In genomic region chr12:31353730-31354708, GRCh38 we compare ENCODE assay signal across 11 cellular contexts. TPM values are rescaled to one million over a fixed set of nuclear protein-coding genes. Genes with fewer than 3 reads are reported as not detected.
A peak's percentile ranks its signal among the peaks of the same experiment; 100 is the strongest.
DNase-seq lines count a peak whose midpoint lies in the region; ATAC-seq and TF ChIP-seq lines count a peak whose summit lies in the region.
"Had no signal": no experiment of that assay in that cellular context is flagged by ENCODE, and none has a peak within 500 bp of the region (broad histone marks: within the 10 kb centered on the region; RNA-seq: fewer than 3 reads in every experiment).

No MANE protein-coding gene starts in this region.

- peaks cover 6% of the 10 kb centered on the region for H3K9me3 Mint-ChIP-seq in nephron progenitor cell
- no peaks in the 10 kb centered on the region for H3K9me3 Mint-ChIP-seq in endothelial cell (ENCODE audit: unreplicated experiment)
- H3K9me3 Mint-ChIP-seq: activated T-helper 2 cell treated with anti-CD3 and anti-CD28 coated beads, Interferon-gamma antibody, Interleukin-2, Interleukin-4, amounts not matched to agents 10 μg/mL and 5 μg/mL and 100 μg/mL, durations not matched to agents 14 hours and 24 hours and 36 hours had no signal

- no peaks in the 10 kb centered on the region for H3K36me3 ChIP-seq in adrenal gland (replicated peaks in 1 of 2)

- peaks cover 8% of the 10 kb centered on the region for H3K27me3 Mint-ChIP-seq in nephron progenitor cell (ENCODE audit: low read depth, poor library complexity)
- H3K27me3 Mint-ChIP-seq in endothelial cell (ENCODE audit: unreplicated experiment) = peaks cover 5% of the 10 kb centered on the region

- no peaks in the 10 kb centered on the region for H3K9me3 ChIP-seq in adrenal gland (replicated peaks in 1 of 3)

- ATAC-seq in GM18867 (IDR thresholded peaks at IDR 0.05; ENCODE audit: unreplicated experiment) = no peak
- ATAC-seq: esophagus mucosa had no signal

- WGBS in adrenal gland, 4 donors = 31 to 41% (median 39%) methylated on average over 12 of the region's 12 CpGs

- TF ChIP-seq CTCF in GM12873 (IDR thresholded peaks at IDR 0.05; ENCODE audit: insufficient read depth, low read depth, low read length, missing control alignments) (peak; percentile 3), adrenal gland (IDR thresholded peaks at IDR 0.05) (no peak), nephron progenitor cell (IDR thresholded peaks at IDR 0.05) (no peak), endothelial cell (IDR thresholded peaks at IDR 0.05; ENCODE audit: unreplicated experiment) (no peak)

- H3K4me1 ChIP-seq in adrenal gland (replicated peaks in 1 of 2) = peaks cover 4 to 7% of the 10 kb centered on the region in 2 donors

- H3K27ac ChIP-seq in adrenal gland = no peak overlapping the region

- no peaks in the 10 kb centered on the region for H3K27me3 ChIP-seq in adrenal gland

- H3K4me1 Mint-ChIP-seq in nephron progenitor cell (peaks cover 29% of the 10 kb centered on the region), endothelial cell (ENCODE audit: unreplicated experiment) (peaks cover 5% of the 10 kb centered on the region)

- peak overlapping the region; percentile 35 for H3K4me3 Mint-ChIP-seq in nephron progenitor cell
- no peak overlapping the region for H3K4me3 Mint-ChIP-seq in endothelial cell (ENCODE audit: unreplicated experiment)

- DNase-seq in NCI-H187 treated with DMSO at 0.1 percent for 48 hours (lab: John Stamatoyannopoulos, UW) (peak; percentile 69), adrenal gland (peak in 5 of 7 donors; percentile 19 to 53 (median 28)), nephron progenitor cell (no peak), ACHN (no peak), endothelial cell (ENCODE audit: low spot score) (no peak)
- DNase-seq in activated CD4-positive, alpha-beta T cell treated with anti-CD3 and anti-CD28 coated beads, Interleukin-2, amount 50 U/mL, for 48 hours = no peak
- DNase-seq: mesenchymal stem cell had no signal

- TF ChIP-seq POLR2A in adrenal gland (IDR thresholded peaks at IDR 0.05) = no peak

- in situ Hi-C loops in ACHN (cut with HindIII; ENCODE audit: low pct_ligation_motif_present, low pct_unique_long_range_greater_than_20kb, low sequenced_read_pairs) = no loop called here

- peak overlapping the region; percentile 96 for H3K27ac Mint-ChIP-seq in nephron progenitor cell
- no peak overlapping the region for H3K27ac Mint-ChIP-seq in endothelial cell (ENCODE audit: unreplicated experiment)
- H3K27ac Mint-ChIP-seq: activated T-helper 2 cell treated with anti-CD3 and anti-CD28 coated beads, Interferon-gamma antibody, Interleukin-2, Interleukin-4, amounts not matched to agents 10 μg/mL and 5 μg/mL and 100 μg/mL, durations not matched to agents 14 hours and 24 hours and 36 hours had no signal

- intact Hi-C loops in adrenal gland (cut with DNase I) = no loop called here

- H3K36me3 Mint-ChIP-seq in nephron progenitor cell (ENCODE audit: low read depth) = peaks cover 6% of the 10 kb centered on the region
- H3K36me3 Mint-ChIP-seq in endothelial cell (ENCODE audit: low read depth, unreplicated experiment) = no peaks in the 10 kb centered on the region

- no peak overlapping the region for H3K4me3 ChIP-seq in adrenal gland

RNA-seq across cellular contexts. Expression of gene SINHCAF, which starts 28.1 kb away (rescaled TPM):
- total RNA-seq in adrenal gland (10 to 100 TPM; 13.8 to 69.4 (median 31.3) TPM), endothelial cell (ENCODE audit: unreplicated experiment) (205 TPM)
- polyA plus RNA-seq in adrenal gland = 10 to 100 TPM; 12.5 to 19.9 (median 14.7) TPM

Comparison
In these comparisons a context has a peak if more than half of its experiments do, and no peak if none do; other contexts are left out.
1. DNase-seq: peak in NCI-H187 treated with DMSO at 0.1 percent for 48 hours (single experiment) and adrenal gland (5 of 7); none in nephron progenitor cell (single experiment), ACHN (single experiment), endothelial cell (single experiment) and activated CD4-positive, alpha-beta T cell treated with anti-CD3 and anti-CD28 coated beads, Interleukin-2, amount 50 U/mL, for 48 hours (0 of 2).